Comparison of ENCODE assay signal across 1 cellular context in the genomic region with DNA sequence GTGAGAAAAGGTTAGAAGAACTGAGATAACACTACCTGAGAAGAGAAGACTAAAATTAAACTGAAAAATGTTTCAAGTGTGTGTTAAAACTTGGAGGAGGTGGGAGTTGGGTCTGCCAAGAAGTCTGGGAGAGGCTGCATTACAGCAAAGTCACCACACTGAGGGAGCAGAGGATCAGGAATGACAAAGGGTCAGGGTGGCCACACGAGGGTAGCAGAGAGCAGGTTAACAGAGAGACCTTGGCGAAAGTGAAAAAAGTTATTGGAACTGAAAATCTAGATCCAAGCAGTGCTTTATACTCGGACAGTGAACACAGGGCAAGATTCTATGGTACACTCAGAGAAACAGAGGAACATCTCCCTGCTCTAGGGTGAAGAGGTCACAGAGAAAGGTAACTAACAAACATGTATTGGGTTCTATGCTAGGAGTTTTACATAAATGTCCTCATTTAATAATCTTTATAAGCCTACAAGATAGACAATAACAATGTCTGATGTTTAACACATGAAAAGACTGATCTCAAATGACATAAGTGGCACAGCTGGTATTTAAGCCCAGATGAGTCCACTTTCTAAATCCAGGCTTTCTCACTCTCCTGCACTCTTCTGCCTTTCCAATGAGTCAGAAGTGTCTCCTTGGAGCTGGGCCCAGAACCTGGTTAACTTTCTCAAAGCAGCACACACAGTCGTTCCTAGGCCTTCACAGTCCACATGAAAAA.
TF ChIP-seq lines count a peak whose summit lies in the region.

No MANE protein-coding gene starts in this region.

TF ChIP-seq in K562, 482 proteins besides CTCF, POLR2A, EP300 and RAD21 (continued from another document):
- TF ChIP-seq, protein P1, sequence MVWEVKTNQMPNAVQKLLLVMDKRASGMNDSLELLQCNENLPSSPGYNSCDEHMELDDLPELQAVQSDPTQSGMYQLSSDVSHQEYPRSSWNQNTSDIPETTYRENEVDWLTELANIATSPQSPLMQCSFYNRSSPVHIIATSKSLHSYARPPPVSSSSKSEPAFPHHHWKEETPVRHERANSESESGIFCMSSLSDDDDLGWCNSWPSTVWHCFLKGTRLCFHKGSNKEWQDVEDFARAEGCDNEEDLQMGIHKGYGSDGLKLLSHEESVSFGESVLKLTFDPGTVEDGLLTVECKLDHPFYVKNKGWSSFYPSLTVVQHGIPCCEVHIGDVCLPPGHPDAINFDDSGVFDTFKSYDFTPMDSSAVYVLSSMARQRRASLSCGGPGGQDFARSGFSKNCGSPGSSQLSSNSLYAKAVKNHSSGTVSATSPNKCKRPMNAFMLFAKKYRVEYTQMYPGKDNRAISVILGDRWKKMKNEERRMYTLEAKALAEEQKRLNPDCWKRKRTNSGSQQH (CRISPR knock-in tag; IDR thresholded peaks at IDR 0.05) = 0 out of 2 replicates have a peak, but pooled peaks have one; percentile 45
- TF ChIP-seq COPS2 (conservative IDR thresholded peaks at IDR 0.05) = no peak
- peak; percentile 48; the same call in 1 of the 2 replicates for TF ChIP-seq RB1 (IDR thresholded peaks at IDR 0.05; ENCODE audit: low read depth)
- TF ChIP-seq, protein P2, sequence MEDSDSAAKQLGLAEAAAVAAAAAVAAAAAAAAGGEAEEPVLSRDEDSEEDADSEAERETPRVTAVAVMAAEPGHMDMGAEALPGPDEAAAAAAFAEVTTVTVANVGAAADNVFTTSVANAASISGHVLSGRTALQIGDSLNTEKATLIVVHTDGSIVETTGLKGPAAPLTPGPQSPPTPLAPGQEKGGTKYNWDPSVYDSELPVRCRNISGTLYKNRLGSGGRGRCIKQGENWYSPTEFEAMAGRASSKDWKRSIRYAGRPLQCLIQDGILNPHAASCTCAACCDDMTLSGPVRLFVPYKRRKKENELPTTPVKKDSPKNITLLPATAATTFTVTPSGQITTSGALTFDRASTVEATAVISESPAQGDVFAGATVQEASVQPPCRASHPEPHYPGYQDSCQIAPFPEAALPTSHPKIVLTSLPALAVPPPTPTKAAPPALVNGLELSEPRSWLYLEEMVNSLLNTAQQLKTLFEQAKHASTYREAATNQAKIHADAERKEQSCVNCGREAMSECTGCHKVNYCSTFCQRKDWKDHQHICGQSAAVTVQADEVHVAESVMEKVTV (CRISPR knock-in tag; IDR thresholded peaks at IDR 0.05) = peak; percentile 99
- no peak for TF ChIP-seq ZNF133 (CRISPR knock-in tag; IDR thresholded peaks at IDR 0.05)
- TF ChIP-seq SMC3 (conservative IDR thresholded peaks at IDR 0.05; ENCODE audit: insufficient read depth, low read depth, low read length) = peak; percentile 99
- peak; percentile 98 for TF ChIP-seq ARID2 (IDR thresholded peaks at IDR 0.05)
- TF ChIP-seq, protein P3, sequence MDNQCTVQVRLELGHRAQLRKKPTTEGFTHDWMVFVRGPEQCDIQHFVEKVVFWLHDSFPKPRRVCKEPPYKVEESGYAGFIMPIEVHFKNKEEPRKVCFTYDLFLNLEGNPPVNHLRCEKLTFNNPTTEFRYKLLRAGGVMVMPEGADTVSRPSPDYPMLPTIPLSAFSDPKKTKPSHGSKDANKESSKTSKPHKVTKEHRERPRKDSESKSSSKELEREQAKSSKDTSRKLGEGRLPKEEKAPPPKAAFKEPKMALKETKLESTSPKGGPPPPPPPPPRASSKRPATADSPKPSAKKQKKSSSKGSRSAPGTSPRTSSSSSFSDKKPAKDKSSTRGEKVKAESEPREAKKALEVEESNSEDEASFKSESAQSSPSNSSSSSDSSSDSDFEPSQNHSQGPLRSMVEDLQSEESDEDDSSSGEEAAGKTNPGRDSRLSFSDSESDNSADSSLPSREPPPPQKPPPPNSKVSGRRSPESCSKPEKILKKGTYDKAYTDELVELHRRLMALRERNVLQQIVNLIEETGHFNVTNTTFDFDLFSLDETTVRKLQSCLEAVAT (IDR thresholded peaks at IDR 0.05) = peak in 1 of 2 experiments; percentile 95; a peak in 2 of 4 replicates
- TF ChIP-seq ZNF140 (CRISPR knock-in tag; IDR thresholded peaks at IDR 0.05) = no peak
- TF ChIP-seq, protein P4, sequence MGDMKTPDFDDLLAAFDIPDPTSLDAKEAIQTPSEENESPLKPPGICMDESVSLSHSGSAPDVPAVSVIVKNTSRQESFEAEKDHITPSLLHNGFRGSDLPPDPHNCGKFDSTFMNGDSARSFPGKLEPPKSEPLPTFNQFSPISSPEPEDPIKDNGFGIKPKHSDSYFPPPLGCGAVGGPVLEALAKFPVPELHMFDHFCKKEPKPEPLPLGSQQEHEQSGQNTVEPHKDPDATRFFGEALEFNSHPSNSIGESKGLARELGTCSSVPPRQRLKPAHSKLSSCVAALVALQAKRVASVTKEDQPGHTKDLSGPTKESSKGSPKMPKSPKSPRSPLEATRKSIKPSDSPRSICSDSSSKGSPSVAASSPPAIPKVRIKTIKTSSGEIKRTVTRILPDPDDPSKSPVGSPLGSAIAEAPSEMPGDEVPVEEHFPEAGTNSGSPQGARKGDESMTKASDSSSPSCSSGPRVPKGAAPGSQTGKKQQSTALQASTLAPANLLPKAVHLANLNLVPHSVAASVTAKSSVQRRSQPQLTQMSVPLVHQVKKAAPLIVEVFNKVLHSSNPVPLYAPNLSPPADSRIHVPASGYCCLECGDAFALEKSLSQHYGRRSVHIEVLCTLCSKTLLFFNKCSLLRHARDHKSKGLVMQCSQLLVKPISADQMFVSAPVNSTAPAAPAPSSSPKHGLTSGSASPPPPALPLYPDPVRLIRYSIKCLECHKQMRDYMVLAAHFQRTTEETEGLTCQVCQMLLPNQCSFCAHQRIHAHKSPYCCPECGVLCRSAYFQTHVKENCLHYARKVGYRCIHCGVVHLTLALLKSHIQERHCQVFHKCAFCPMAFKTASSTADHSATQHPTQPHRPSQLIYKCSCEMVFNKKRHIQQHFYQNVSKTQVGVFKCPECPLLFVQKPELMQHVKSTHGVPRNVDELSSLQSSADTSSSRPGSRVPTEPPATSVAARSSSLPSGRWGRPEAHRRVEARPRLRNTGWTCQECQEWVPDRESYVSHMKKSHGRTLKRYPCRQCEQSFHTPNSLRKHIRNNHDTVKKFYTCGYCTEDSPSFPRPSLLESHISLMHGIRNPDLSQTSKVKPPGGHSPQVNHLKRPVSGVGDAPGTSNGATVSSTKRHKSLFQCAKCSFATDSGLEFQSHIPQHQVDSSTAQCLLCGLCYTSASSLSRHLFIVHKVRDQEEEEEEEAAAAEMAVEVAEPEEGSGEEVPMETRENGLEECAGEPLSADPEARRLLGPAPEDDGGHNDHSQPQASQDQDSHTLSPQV (IDR thresholded peaks at IDR 0.05) = peak; percentile 45; the same call in 1 of the 2 replicates
- peak; percentile 42; the same call in 1 of the 2 replicates for TF ChIP-seq JUN (IDR thresholded peaks at IDR 0.05; ENCODE audit: borderline replicate concordance, low read depth, low read length)
- no peak for TF ChIP-seq JUN (CRISPR knock-in tag; IDR thresholded peaks at IDR 0.05; ENCODE audit: borderline replicate concordance)
- TF ChIP-seq JUND (IDR thresholded peaks at IDR 0.05; ENCODE audit: borderline replicate concordance, low read depth, low read length) = peak; percentile 28; the same call in 1 of the 2 replicates
- TF ChIP-seq JUND (tag; IDR thresholded peaks at IDR 0.05; ENCODE audit: borderline replicate concordance, low read depth, low read length) = no peak
- TF ChIP-seq STAG1 (CRISPR knock-in tag; IDR thresholded peaks at IDR 0.05; ENCODE audit: borderline replicate concordance) = peak; percentile 56; the same call in 1 of the 2 replicates
- TF ChIP-seq TOE1 (IDR thresholded peaks at IDR 0.05; ENCODE audit: borderline replicate concordance) = 0 out of 2 replicates have a peak, but pooled peaks have one; percentile 22
- no peak for TF ChIP-seq TOE1 (CRISPR knock-in tag; IDR thresholded peaks at IDR 0.05; ENCODE audit: borderline replicate concordance, low read depth)
- TF ChIP-seq, protein P5, sequence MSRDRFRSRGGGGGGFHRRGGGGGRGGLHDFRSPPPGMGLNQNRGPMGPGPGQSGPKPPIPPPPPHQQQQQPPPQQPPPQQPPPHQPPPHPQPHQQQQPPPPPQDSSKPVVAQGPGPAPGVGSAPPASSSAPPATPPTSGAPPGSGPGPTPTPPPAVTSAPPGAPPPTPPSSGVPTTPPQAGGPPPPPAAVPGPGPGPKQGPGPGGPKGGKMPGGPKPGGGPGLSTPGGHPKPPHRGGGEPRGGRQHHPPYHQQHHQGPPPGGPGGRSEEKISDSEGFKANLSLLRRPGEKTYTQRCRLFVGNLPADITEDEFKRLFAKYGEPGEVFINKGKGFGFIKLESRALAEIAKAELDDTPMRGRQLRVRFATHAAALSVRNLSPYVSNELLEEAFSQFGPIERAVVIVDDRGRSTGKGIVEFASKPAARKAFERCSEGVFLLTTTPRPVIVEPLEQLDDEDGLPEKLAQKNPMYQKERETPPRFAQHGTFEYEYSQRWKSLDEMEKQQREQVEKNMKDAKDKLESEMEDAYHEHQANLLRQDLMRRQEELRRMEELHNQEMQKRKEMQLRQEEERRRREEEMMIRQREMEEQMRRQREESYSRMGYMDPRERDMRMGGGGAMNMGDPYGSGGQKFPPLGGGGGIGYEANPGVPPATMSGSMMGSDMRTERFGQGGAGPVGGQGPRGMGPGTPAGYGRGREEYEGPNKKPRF (IDR thresholded peaks at IDR 0.05; ENCODE audit: low read depth, low read length) = no peak
- no peak for TF ChIP-seq CBX1 (IDR thresholded peaks at IDR 0.05; ENCODE audit: low read depth)
- no peak for TF ChIP-seq NR2C2 (CRISPR knock-in tag; IDR thresholded peaks at IDR 0.05)
- no peak for TF ChIP-seq NR2C2 (tag; IDR thresholded peaks at IDR 0.05)
- TF ChIP-seq, protein P6, sequence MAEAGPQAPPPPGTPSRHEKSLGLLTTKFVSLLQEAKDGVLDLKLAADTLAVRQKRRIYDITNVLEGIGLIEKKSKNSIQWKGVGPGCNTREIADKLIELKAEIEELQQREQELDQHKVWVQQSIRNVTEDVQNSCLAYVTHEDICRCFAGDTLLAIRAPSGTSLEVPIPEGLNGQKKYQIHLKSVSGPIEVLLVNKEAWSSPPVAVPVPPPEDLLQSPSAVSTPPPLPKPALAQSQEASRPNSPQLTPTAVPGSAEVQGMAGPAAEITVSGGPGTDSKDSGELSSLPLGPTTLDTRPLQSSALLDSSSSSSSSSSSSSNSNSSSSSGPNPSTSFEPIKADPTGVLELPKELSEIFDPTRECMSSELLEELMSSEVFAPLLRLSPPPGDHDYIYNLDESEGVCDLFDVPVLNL (CRISPR knock-in tag; IDR thresholded peaks at IDR 0.05; ENCODE audit: low read depth) = no peak
- no peak for TF ChIP-seq ATF1 (CRISPR knock-in tag; IDR thresholded peaks at IDR 0.05)
- no peak for TF ChIP-seq ATF1 (tag; IDR thresholded peaks at IDR 0.05)
- TF ChIP-seq MEIS2 (IDR thresholded peaks at IDR 0.05; ENCODE audit: partially characterized antibody) = no peak
- TF ChIP-seq CC2D1A (IDR thresholded peaks at IDR 0.05) = peak; percentile 94
- no peak for TF ChIP-seq RBBP5 (IDR thresholded peaks at IDR 0.05; ENCODE audit: borderline replicate concordance, insufficient read depth, low read length, poor library complexity, severe bottlenecking)
- peak; percentile 47; the same call in 1 of the 2 replicates for TF ChIP-seq KLF16 (IDR thresholded peaks at IDR 0.05)
- TF ChIP-seq ZNF384 (IDR thresholded peaks at IDR 0.05; ENCODE audit: low read depth, low read length) = peak; percentile 60
